ENCODE assay signal across 10 cellular contexts in genomic region chr4:102518703-102519131, GRCh38. TPM values are rescaled to one million over a fixed set of nuclear protein-coding genes. Genes with fewer than 3 reads are reported as not detected.
DNase-seq lines count a peak whose midpoint lies in the region; ATAC-seq, FAIRE-seq and TF ChIP-seq lines count a peak whose summit lies in the region.
"Had no signal": no experiment of that assay in that cellular context is flagged by ENCODE, and none has a peak within 500 bp of the region (broad histone marks: within the 10 kb centered on the region; RNA-seq: fewer than 3 reads in every experiment).

No MANE protein-coding gene starts in this region.

- H3K9me2 ChIP-seq in SK-N-SH: no peaks in the 10 kb centered on the region

- H3K36me3 ChIP-seq in left lung (no peaks in the 10 kb centered on the region), SK-N-SH (replicated peaks in 1 of 2; ENCODE audit: control insufficient read depth in 1 of 2, insufficient read depth in 2 of 2, low read length in 1 of 2) (peaks cover 0 to 19% of the 10 kb centered on the region in 2 experiments), MG63 (no peaks in the 10 kb centered on the region)

- H3K27ac Mint-ChIP-seq in activated naive CD4-positive, alpha-beta T cell treated with anti-CD3 and anti-CD28 coated beads, Interleukin-2, amount 50 U/mL, for 72 hours: peak overlapping the region; percentile 10 to 63

- H3K4me2 ChIP-seq in SK-N-SH: no peak overlapping the region

- H3K9me3 Mint-ChIP-seq in activated naive CD4-positive, alpha-beta T cell treated with anti-CD3 and anti-CD28 coated beads, Interleukin-2, amount 50 U/mL, for 72 hours: peaks cover 0 to 4% of the 10 kb centered on the region in 2 donors

- TF ChIP-seq EP300 in SK-N-SH (IDR thresholded peaks at IDR 0.05; ENCODE audit: borderline replicate concordance in 1 of 2, low read depth in 1 of 2, low read length in 1 of 2): no peak

- H3K27me3 ChIP-seq in left lung: no peaks in the 10 kb centered on the region
- no peaks in the 10 kb centered on the region for H3K27me3 ChIP-seq in SK-N-SH (ENCODE audit: insufficient read depth)
- H3K27me3 ChIP-seq in MG63: no peaks in the 10 kb centered on the region

- 92% methylated on average over 2 of the region's 2 CpGs for WGBS in SK-N-SH (ENCODE audit: low lambda C conversion rate)

- TF ChIP-seq CTCF in left lung (IDR thresholded peaks at IDR 0.05): no peak
- TF ChIP-seq CTCF in SK-N-SH (IDR thresholded peaks at IDR 0.05): no peak

- H2AFZ ChIP-seq in SK-N-SH (ENCODE audit: low read depth): no peak overlapping the region

- H3K36me3 Mint-ChIP-seq in activated naive CD4-positive, alpha-beta T cell treated with anti-CD3 and anti-CD28 coated beads, Interleukin-2, amount 50 U/mL, for 72 hours: peaks cover 22 to 27% of the 10 kb centered on the region in 2 donors

- intact Hi-C loops in left lung (cut with DNase I): no loop called here

- H3K79me2 ChIP-seq in SK-N-SH (ENCODE audit: insufficient read depth): peaks cover 69% of the 10 kb centered on the region; the same call in 1 of the 2 replicates

- no peak for TF ChIP-seq RAD21 in SK-N-SH (IDR thresholded peaks at IDR 0.05; ENCODE audit: low read length)

- H3K9ac ChIP-seq in SK-N-SH: no peak overlapping the region

- POLR2A ChIA-PET in SK-N-SH (lab: Yijun Ruan, JAX): no interaction called here

- H4K20me1 ChIP-seq in SK-N-SH (ENCODE audit: insufficient read depth): no peaks in the 10 kb centered on the region; the same call in 1 of the 2 replicates

- H3K4me1 ChIP-seq in left lung: peaks cover 9 to 52% of the 10 kb centered on the region in 2 donors
- H3K4me1 ChIP-seq in SK-N-SH (ENCODE audit: control insufficient read depth in 1 of 2, insufficient read depth in 2 of 2, low read depth in 1 of 2, low read length in 1 of 2): peaks cover 0 to 3% of the 10 kb centered on the region in 2 experiments; a peak in 1 of 4 replicates

- peak; percentile 46 to 60 for ATAC-seq in activated naive CD4-positive, alpha-beta T cell treated with anti-CD3 and anti-CD28 coated beads, Interleukin-2, amount 50 U/mL, for 72 hours
- ATAC-seq in left lung (peak; percentile 29), SK-N-SH treated with all-trans-retinoic acid at 6 μM for 48 hours (no peak)

- no peaks in the 10 kb centered on the region for H3F3A ChIP-seq in SK-N-SH (replicated peaks; ENCODE audit: insufficient read depth)

- H3K4me3 ChIP-seq in left lung (no peak overlapping the region), SK-N-SH (ENCODE audit: low read depth in 2 of 2, low read length in 1 of 2) (no peak overlapping the region), MG63 (no peak overlapping the region)

- CTCF ChIA-PET in SK-N-SH (lab: Yijun Ruan, JAX): interaction anchor here (1.1 kb wide), 1 partner anchor 528 kb away, joined by 3 read pairs; no protein-coding TSS in a partner anchor

- H3K27ac ChIP-seq in left lung (no peak overlapping the region), SK-N-SH (ENCODE audit: low read depth in 2 of 2, low read length in 1 of 2) (no peak overlapping the region)

- DNase-seq in Ammon's horn (ENCODE audit: low spot score): peak; percentile 43
- no peak for DNase-seq in GM18507 (ENCODE audit: extremely low spot score, insufficient read length, low read depth)
- no peak for DNase-seq in activated naive CD4-positive, alpha-beta T cell treated with anti-CD3 and anti-CD28 coated beads, Interleukin-2, amount 50 U/mL, for 72 hours (ENCODE audit: low spot score in 2 of 2)
- no peak for DNase-seq in left lung
- DNase-seq in amniotic stem cell (lab: John Stamatoyannopoulos, UW): no peak
- DNase-seq in SK-N-SH: no peak
- DNase-seq in MG63: no peak
- DNase-seq: Calu3 had no signal

- peak; percentile 58 for FAIRE-seq in GM18507 (lab: Jason Lieb, UNC)
- FAIRE-seq: urothelium cell line had no signal

- H3K9me3 ChIP-seq in left lung (no peaks in the 10 kb centered on the region), SK-N-SH (peaks cover 7% of the 10 kb centered on the region; the same call in 1 of the 2 replicates), MG63 (no peaks in the 10 kb centered on the region)

TF ChIP-seq in SK-N-SH, 30 proteins besides CTCF, POLR2A, EP300 and RAD21:
- TF ChIP-seq RCOR1 (IDR thresholded peaks at IDR 0.05; ENCODE audit: low read length) (no peak), FOSL2 (IDR thresholded peaks at IDR 0.05; ENCODE audit: borderline replicate concordance, low read depth) (no peak), POLR2AphosphoS5 (IDR thresholded peaks at IDR 0.05; ENCODE audit: low read depth, low read length) (no peak)
- TF ChIP-seq, protein P1, sequence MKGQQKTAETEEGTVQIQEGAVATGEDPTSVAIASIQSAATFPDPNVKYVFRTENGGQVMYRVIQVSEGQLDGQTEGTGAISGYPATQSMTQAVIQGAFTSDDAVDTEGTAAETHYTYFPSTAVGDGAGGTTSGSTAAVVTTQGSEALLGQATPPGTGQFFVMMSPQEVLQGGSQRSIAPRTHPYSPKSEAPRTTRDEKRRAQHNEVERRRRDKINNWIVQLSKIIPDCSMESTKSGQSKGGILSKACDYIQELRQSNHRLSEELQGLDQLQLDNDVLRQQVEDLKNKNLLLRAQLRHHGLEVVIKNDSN (IDR thresholded peaks at IDR 0.05; ENCODE audit: borderline replicate concordance, low read depth): no peak

TF ChIP-seq in SK-N-SH treated with all-trans-retinoic acid at 6 μM for 48 hours, 23 proteins besides CTCF, POLR2A, EP300 and RAD21 (continues in another document):
- TF ChIP-seq PPARA (CRISPR knock-in tag; IDR thresholded peaks at IDR 0.05; ENCODE audit: borderline replicate concordance): no peak
- no peak for TF ChIP-seq BACH2 (CRISPR knock-in tag; IDR thresholded peaks at IDR 0.05; ENCODE audit: borderline replicate concordance)
- TF ChIP-seq, protein P2, sequence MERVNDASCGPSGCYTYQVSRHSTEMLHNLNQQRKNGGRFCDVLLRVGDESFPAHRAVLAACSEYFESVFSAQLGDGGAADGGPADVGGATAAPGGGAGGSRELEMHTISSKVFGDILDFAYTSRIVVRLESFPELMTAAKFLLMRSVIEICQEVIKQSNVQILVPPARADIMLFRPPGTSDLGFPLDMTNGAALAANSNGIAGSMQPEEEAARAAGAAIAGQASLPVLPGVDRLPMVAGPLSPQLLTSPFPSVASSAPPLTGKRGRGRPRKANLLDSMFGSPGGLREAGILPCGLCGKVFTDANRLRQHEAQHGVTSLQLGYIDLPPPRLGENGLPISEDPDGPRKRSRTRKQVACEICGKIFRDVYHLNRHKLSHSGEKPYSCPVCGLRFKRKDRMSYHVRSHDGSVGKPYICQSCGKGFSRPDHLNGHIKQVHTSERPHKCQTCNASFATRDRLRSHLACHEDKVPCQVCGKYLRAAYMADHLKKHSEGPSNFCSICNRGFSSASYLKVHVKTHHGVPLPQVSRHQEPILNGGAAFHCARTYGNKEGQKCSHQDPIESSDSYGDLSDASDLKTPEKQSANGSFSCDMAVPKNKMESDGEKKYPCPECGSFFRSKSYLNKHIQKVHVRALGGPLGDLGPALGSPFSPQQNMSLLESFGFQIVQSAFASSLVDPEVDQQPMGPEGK (CRISPR knock-in tag; IDR thresholded peaks at IDR 0.05; ENCODE audit: borderline replicate concordance): no peak
- no peak for TF ChIP-seq TOX (CRISPR knock-in tag; IDR thresholded peaks at IDR 0.05; ENCODE audit: borderline replicate concordance)
- TF ChIP-seq RARB (CRISPR knock-in tag; IDR thresholded peaks at IDR 0.05): no peak
- no peak for TF ChIP-seq CSDC2 (CRISPR knock-in tag; IDR thresholded peaks at IDR 0.05)
- TF ChIP-seq ESRRG (CRISPR knock-in tag; IDR thresholded peaks at IDR 0.05): no peak
- no peak for TF ChIP-seq TSHZ2 (CRISPR knock-in tag; IDR thresholded peaks at IDR 0.05)
- no peak for TF ChIP-seq ARNTL (CRISPR knock-in tag; IDR thresholded peaks at IDR 0.05; ENCODE audit: borderline replicate concordance, low read depth)
- no peak for TF ChIP-seq OSR1 (CRISPR knock-in tag; IDR thresholded peaks at IDR 0.05)
- no peak for TF ChIP-seq ZNF565 (CRISPR knock-in tag; conservative IDR thresholded peaks at IDR 0.05; ENCODE audit: low read depth)

RNA-seq across cellular contexts. Expression of gene NFKB1, which starts 17.6 kb away (rescaled TPM):
- total RNA-seq in activated naive CD4-positive, alpha-beta T cell treated with anti-CD3 and anti-CD28 coated beads, Interleukin-2, amount 50 U/mL, for 72 hours: 100 to 1,000 TPM; 105 to 149 TPM
- total RNA-seq in left lung: 10 to 100 TPM; 39.8 to 57.6 TPM
- 12.2 and 14.1 TPM in 2 replicates for polyA plus RNA-seq in SK-N-SH (2012; rRNA removed)
- polyA plus RNA-seq in SK-N-SH (2012; cell fraction: cytosol; rRNA removed): 13.4 and 15.2 TPM in 2 replicates
- 16.3 and 23.9 TPM in 2 replicates for polyA plus RNA-seq in SK-N-SH (2012; cell fraction: nucleus; rRNA removed)
- total RNA-seq in MG63 (2014; rRNA removed; shearing (Covaris generic); ENCODE audit: low replicate concordance): 24.7 and 25.7 TPM in 2 replicates
